Comparison of ENCODE assay signal across 8 cellular contexts in the genomic region with DNA sequence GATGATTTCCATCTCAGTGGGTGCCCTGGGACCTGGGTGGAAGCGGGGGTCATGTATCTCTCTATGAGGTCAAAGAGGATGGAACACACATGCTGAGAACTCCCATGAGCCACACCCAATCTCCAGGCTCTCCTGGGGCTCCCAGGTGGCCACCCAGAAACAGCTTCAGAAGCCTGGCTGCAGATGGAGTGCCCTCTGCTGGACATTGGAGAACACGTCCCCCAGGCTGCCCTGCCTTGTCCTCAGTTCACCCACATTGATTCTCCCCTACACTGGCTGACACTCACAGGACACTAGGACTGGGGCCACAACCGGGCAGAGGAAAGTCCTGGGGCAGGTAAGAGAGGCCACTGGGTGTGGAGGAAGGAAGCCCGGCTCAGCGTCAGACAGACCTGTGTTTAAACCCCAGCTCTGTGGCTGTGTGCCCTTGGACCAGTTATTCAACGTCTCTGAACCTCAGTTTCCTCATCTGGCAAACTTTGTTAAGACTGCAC.
DNase-seq lines count a peak whose midpoint lies in the region; ATAC-seq and TF ChIP-seq lines count a peak whose summit lies in the region.

No MANE protein-coding gene starts in this region.

- no peak for ATAC-seq in HG03378 (IDR thresholded peaks at IDR 0.05; ENCODE audit: unreplicated experiment)

- DNase-seq in AG08395 (ENCODE audit: low spot score) (peak; percentile 76), GM20000 (ENCODE audit: low spot score) (peak; percentile 80), NCI-H69 (lab: John Stamatoyannopoulos, UW) (peak; percentile 79), ecto neural progenitor cell (ENCODE audit: low spot score) (peak; percentile 84), midbrain (lab: John Stamatoyannopoulos, UW) (peak; percentile 57)
- DNase-seq in activated CD4-positive, alpha-beta T cell treated with anti-CD3 and anti-CD28 coated beads, Interleukin-2, amount 50 U/mL, for 1 hour: peak; percentile 69
- peak; percentile 33 to 68 for DNase-seq in stimulated activated CD8-positive, alpha-beta memory T cell treated with anti-CD3 and anti-CD28 coated beads, Interleukin-7, amount 100 ng/mL, for 48 hours (ENCODE audit: extremely low read depth in 1 of 2, low read depth in 1 of 2)

- peak; percentile 86 for TF ChIP-seq CTCF in GM20000 (IDR thresholded peaks at IDR 0.05; ENCODE audit: extremely low read depth, missing control alignments)
